8 cellular contexts compared by ENCODE assay signal in the genomic region with DNA sequence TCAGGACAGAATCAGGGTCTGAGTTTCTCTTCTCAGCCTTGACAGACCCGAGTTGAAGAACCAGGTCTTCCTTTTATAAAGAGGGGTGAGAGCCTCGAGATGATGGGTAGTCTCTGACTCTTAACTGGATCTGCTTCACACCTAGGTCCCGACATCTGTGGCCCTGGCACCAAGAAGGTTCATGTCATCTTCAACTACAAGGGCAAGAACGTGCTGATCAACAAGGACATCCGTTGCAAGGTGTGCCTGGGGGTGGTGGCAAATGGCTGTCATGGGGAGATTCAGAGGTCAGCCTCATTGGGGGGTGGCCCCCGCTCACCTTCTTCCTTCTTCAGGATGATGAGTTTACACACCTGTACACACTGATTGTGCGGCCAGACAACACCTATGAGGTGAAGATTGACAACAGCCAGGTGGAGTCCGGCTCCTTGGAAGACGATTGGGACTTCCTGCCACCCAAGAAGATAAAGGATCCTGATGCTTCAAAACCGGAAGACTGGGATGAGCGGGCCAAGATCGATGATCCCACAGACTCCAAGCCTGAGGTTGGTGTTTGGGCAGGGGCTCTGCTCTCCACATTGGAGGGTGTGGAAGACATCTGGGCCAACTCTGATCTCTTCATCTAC. TPM values are rescaled to one million over a fixed set of nuclear protein-coding genes. Genes with fewer than 3 reads are reported as not detected.
DNase-seq lines count a peak whose midpoint lies in the region; ATAC-seq and TF ChIP-seq lines count a peak whose summit lies in the region.

No MANE protein-coding gene starts in this region.

- H3F3A ChIP-seq in DOHH2 (ENCODE audit: control insufficient read depth, insufficient read depth) = peaks cover 75% of the 10 kb centered on the region

- peaks cover 62% of the 10 kb centered on the region for H3K36me3 ChIP-seq in DOHH2 (ENCODE audit: control insufficient read depth, low read length)
- peaks cover 47 to 52% of the 10 kb centered on the region in 2 experiments for H3K36me3 ChIP-seq in trophoblast cell (ENCODE audit: control insufficient read depth in 1 of 2, insufficient read depth in 2 of 2, low read length in 2 of 2)

- CTCF ChIA-PET in RWPE1 (lab: Yijun Ruan, JAX) = no interaction called here

- peak overlapping the region; percentile 85 for H3K4me2 ChIP-seq in DOHH2 (ENCODE audit: low read length)
- peak overlapping the region; percentile 52 for H3K4me2 ChIP-seq in trophoblast cell (ENCODE audit: low read length)

- H2AK5ac ChIP-seq in trophoblast cell (ENCODE audit: low read length) = no peak overlapping the region

- H3K27ac ChIP-seq in DOHH2 (ENCODE audit: low read depth, low read length) = peak overlapping the region; percentile 75
- peak overlapping the region; percentile 96 for H3K27ac ChIP-seq in RWPE1
- H3K27ac ChIP-seq in trophoblast cell (ENCODE audit: low read depth, low read length) = peak overlapping the region; percentile 25

- WGBS in trophoblast cell (ENCODE audit: extremely low coverage, insufficient coverage, insufficient read length) = no CpG with 5 or more reads among the region's 12 CpGs

- no peak overlapping the region for H4K12ac ChIP-seq in trophoblast cell (ENCODE audit: low read depth, low read length)

- H4K8ac ChIP-seq in trophoblast cell (ENCODE audit: low read depth, low read length) = peak overlapping the region; percentile 4

- TF ChIP-seq CTCF in DOHH2 (IDR thresholded peaks at IDR 0.05; ENCODE audit: low read depth, low read length, poor library complexity, severe bottlenecking) (no peak), RWPE1 (conservative IDR thresholded peaks at IDR 0.05; ENCODE audit: low read depth) (no peak), epithelial cell of proximal tubule (conservative IDR thresholded peaks at IDR 0.05; ENCODE audit: low read depth, low read length) (no peak)

- H4K91ac ChIP-seq in trophoblast cell (ENCODE audit: low read depth, low read length) = no peak overlapping the region

- no peak overlapping the region for H3K14ac ChIP-seq in trophoblast cell (ENCODE audit: low read length)

- peak overlapping the region; percentile 45 for H2BK5ac ChIP-seq in trophoblast cell (ENCODE audit: low read depth, low read length, poor library complexity)

- peaks cover 16% of the 10 kb centered on the region for H3K79me1 ChIP-seq in trophoblast cell (ENCODE audit: low read length)

- H3K4ac ChIP-seq in trophoblast cell (ENCODE audit: low read depth, low read length) = peak overlapping the region; percentile 97

- no peaks in the 10 kb centered on the region for H3K27me3 ChIP-seq in DOHH2 (ENCODE audit: control insufficient read depth, low read length)
- H3K27me3 ChIP-seq in trophoblast cell (ENCODE audit: insufficient read depth, low read length) = no peaks in the 10 kb centered on the region

- H3K4me3 ChIP-seq in DOHH2 (ENCODE audit: low read length) = peak overlapping the region; percentile 86
- peak overlapping the region; percentile 79 for H3K4me3 ChIP-seq in epithelial cell of proximal tubule (ENCODE audit: low read depth, low read length)
- peak overlapping the region; percentile 4 for H3K4me3 ChIP-seq in trophoblast cell (ENCODE audit: low read depth, low read length)

- H3K9me2 ChIP-seq in DOHH2 (replicated peaks; ENCODE audit: control insufficient read depth, low read length) = no peaks in the 10 kb centered on the region

- peak overlapping the region; percentile 11 for H3K18ac ChIP-seq in trophoblast cell (ENCODE audit: low read length)

- H4K20me1 ChIP-seq in DOHH2 (ENCODE audit: control insufficient read depth, insufficient read depth, low read depth, low read length) = peaks cover 22% of the 10 kb centered on the region

- H2AFZ ChIP-seq in trophoblast cell (ENCODE audit: insufficient read depth, low read length, poor library complexity) = no peak overlapping the region

- no peak overlapping the region for H2BK12ac ChIP-seq in trophoblast cell (ENCODE audit: low read length)

- DNase-seq in RWPE1 (ENCODE audit: low spot score) (no peak), epithelial cell of proximal tubule (ENCODE audit: low read depth) (no peak), trophoblast cell (no peak)

- H3K9me3 ChIP-seq in DOHH2 (ENCODE audit: control insufficient read depth, insufficient read depth, low read length) (no peaks in the 10 kb centered on the region), trophoblast cell (ENCODE audit: insufficient read depth, low read depth, low read length) (peaks cover 2% of the 10 kb centered on the region)

- H2BK120ac ChIP-seq in trophoblast cell (ENCODE audit: insufficient read depth, low read length, poor library complexity) = no peak overlapping the region

- ATAC-seq in GM19452 (IDR thresholded peaks at IDR 0.05; ENCODE audit: unreplicated experiment) (no peak), HG02623 (IDR thresholded peaks at IDR 0.05; ENCODE audit: unreplicated experiment) (no peak), HG02981 (IDR thresholded peaks at IDR 0.05; ENCODE audit: unreplicated experiment) (no peak), GM21737 (IDR thresholded peaks at IDR 0.05; ENCODE audit: unreplicated experiment) (no peak)

- H3K9ac ChIP-seq in trophoblast cell (ENCODE audit: low read length) = peak overlapping the region; percentile 65

- POLR2A ChIA-PET in RWPE1 (lab: Yijun Ruan, JAX; ENCODE audit: low non-redundant PET) = no interaction called here

- H3K23ac ChIP-seq in trophoblast cell (ENCODE audit: low read length) = no peak overlapping the region

- H3K4me1 ChIP-seq in DOHH2 (ENCODE audit: control insufficient read depth, low read length) = peaks cover 68% of the 10 kb centered on the region
- H3K4me1 ChIP-seq in trophoblast cell (ENCODE audit: control insufficient read depth in 1 of 2, insufficient read depth in 2 of 2, low read length in 2 of 2) = peaks cover 18 to 22% of the 10 kb centered on the region in 2 experiments

- peaks cover 35% of the 10 kb centered on the region for H3K79me2 ChIP-seq in DOHH2 (ENCODE audit: control insufficient read depth, low read length)
- peaks cover 22% of the 10 kb centered on the region for H3K79me2 ChIP-seq in trophoblast cell (ENCODE audit: control insufficient read depth, insufficient read depth, low read length, poor library complexity)

RNA-seq across cellular contexts. Expression of a gene that starts 1.6 kb away (rescaled TPM):
- total RNA-seq in epithelial cell of proximal tubule = 1,613 and 1,812 TPM in 2 replicates
- 2,017 and 2,072 TPM in 2 replicates for polyA plus RNA-seq in trophoblast cell (2013)

RNA-seq across cellular contexts. Expression of a gene that starts 5.6 kb away (rescaled TPM):
- total RNA-seq in epithelial cell of proximal tubule = 108 and 129 TPM in 2 replicates
- 91.0 and 92.1 TPM in 2 replicates for polyA plus RNA-seq in trophoblast cell (2013)

RNA-seq across cellular contexts. Expression of a gene that starts 6.5 kb away (rescaled TPM):
- total RNA-seq in epithelial cell of proximal tubule = 89.1 and 101 TPM in 2 replicates
- 47.3 and 49.0 TPM in 2 replicates for polyA plus RNA-seq in trophoblast cell (2013)

RNA-seq across cellular contexts. Expression of a gene that starts 17.0 kb away (rescaled TPM):
- 87.2 and 105 TPM in 2 replicates for total RNA-seq in epithelial cell of proximal tubule
- 35.0 and 36.2 TPM in 2 replicates for polyA plus RNA-seq in trophoblast cell (2013)

RNA-seq across cellular contexts. Expression of a gene that starts 20.9 kb away (rescaled TPM):
- 0.22 and 1.3 TPM in 2 replicates for total RNA-seq in epithelial cell of proximal tubule
- 0.58 and 0.97 TPM in 2 replicates for polyA plus RNA-seq in trophoblast cell (2013)

Comparison
In these comparisons a context has a peak if more than half of its experiments do, and no peak if none do; other contexts are left out.
1. H3K27ac ChIP-seq: peak in every context shown above with its lines; median percentile 96 in RWPE1; 75 in DOHH2; 25 in trophoblast cell.
2. H3K4me3 ChIP-seq: peak in every context shown above with its lines; median percentile 86 in DOHH2; 79 in epithelial cell of proximal tubule; 4 in trophoblast cell.